Comparison of ENCODE assay signal across 10 cellular contexts in genomic region chr10:98029149-98030092, GRCh38. TPM values are rescaled to one million over a fixed set of nuclear protein-coding genes. Genes with fewer than 3 reads are reported as not detected.
A peak's percentile ranks its signal among the peaks of the same experiment; 100 is the strongest.
DNase-seq lines count a peak whose midpoint lies in the region; ATAC-seq and TF ChIP-seq lines count a peak whose summit lies in the region.
"Had no signal": no experiment of that assay in that cellular context is flagged by ENCODE, and none has a peak within 500 bp of the region (broad histone marks: within the 10 kb centered on the region; RNA-seq: fewer than 3 reads in every experiment).

No MANE protein-coding gene starts in this region.

- no peak for TF ChIP-seq CTCF in right atrium auricular region (IDR thresholded peaks at IDR 0.05)

- H3K27ac Mint-ChIP-seq in stimulated activated naive B cell treated with anti-CD40 and anti-IgM and Interleukin-4, amounts not matched to agents 10 μg/mL and 1 μg/mL and 100 μg/mL, for 72 hours: no peak overlapping the region

- H3K27me3 ChIP-seq in right atrium auricular region (peaks cover 0 to 3% of the 10 kb centered on the region in 2 donors), rectal smooth muscle tissue (ENCODE audit: control insufficient read depth, insufficient read depth, low read length) (peaks cover 27% of the 10 kb centered on the region)

- peaks cover 2 to 12% of the 10 kb centered on the region in 2 donors for H3K4me1 Mint-ChIP-seq in stimulated activated naive B cell treated with anti-CD40 and anti-IgM and Interleukin-4, amounts not matched to agents 10 μg/mL and 1 μg/mL and 100 μg/mL, for 72 hours

- H3K9me3 Mint-ChIP-seq in stimulated activated naive B cell treated with anti-CD40 and anti-IgM and Interleukin-4, amounts not matched to agents 10 μg/mL and 1 μg/mL and 100 μg/mL, for 72 hours: no peaks in the 10 kb centered on the region

- peaks cover 71 to 72% of the 10 kb centered on the region in 2 donors for H3K27me3 Mint-ChIP-seq in stimulated activated naive B cell treated with anti-CD40 and anti-IgM and Interleukin-4, amounts not matched to agents 10 μg/mL and 1 μg/mL and 100 μg/mL, for 72 hours

- ATAC-seq in HG02840 (IDR thresholded peaks at IDR 0.05; ENCODE audit: low FRiP score, unreplicated experiment) (no peak), GM21423 (IDR thresholded peaks at IDR 0.05; ENCODE audit: unreplicated experiment) (no peak), GM18909 (IDR thresholded peaks at IDR 0.05; ENCODE audit: poor library complexity, unreplicated experiment) (no peak)
- no peak for ATAC-seq in stimulated activated naive B cell treated with anti-CD40 and anti-IgM and Interleukin-4, amounts not matched to agents 10 μg/mL and 1 μg/mL and 100 μg/mL, for 72 hours (replicated peaks)

- no peaks in the 10 kb centered on the region for H3K36me3 Mint-ChIP-seq in stimulated activated naive B cell treated with anti-CD40 and anti-IgM and Interleukin-4, amounts not matched to agents 10 μg/mL and 1 μg/mL and 100 μg/mL, for 72 hours

- no peak overlapping the region for H3K4me3 Mint-ChIP-seq in stimulated activated naive B cell treated with anti-CD40 and anti-IgM and Interleukin-4, amounts not matched to agents 10 μg/mL and 1 μg/mL and 100 μg/mL, for 72 hours

- H3K27ac ChIP-seq in right atrium auricular region (peak overlapping the region in 1 of 2 donors; percentile 60), rectal smooth muscle tissue (ENCODE audit: low read depth, low read length) (no peak overlapping the region)
- H3K27ac ChIP-seq: KMS-11 had no signal

- H3K9me3 ChIP-seq in right atrium auricular region: no peaks in the 10 kb centered on the region

- H3K36me3 ChIP-seq in right atrium auricular region: no peaks in the 10 kb centered on the region
- H3K36me3 ChIP-seq in rectal smooth muscle tissue (ENCODE audit: control insufficient read depth, insufficient read depth, low read length): no peaks in the 10 kb centered on the region

- DNase-seq in DMS53 treated with DMSO at 0.1 percent for 48 hours (lab: John Stamatoyannopoulos, UW; ENCODE audit: unreplicated experiment) (peak; percentile 25), SW480 (ENCODE audit: low spot score) (peak; percentile 10), right atrium auricular region (ENCODE audit: low spot score) (no peak)
- DNase-seq in stimulated activated naive B cell treated with anti-CD40 and anti-IgM and Interleukin-4, amounts not matched to agents 10 μg/mL and 1 μg/mL and 100 μg/mL, for 72 hours: no peak
- DNase-seq: T-helper 2 cell had no signal

- H3K9ac ChIP-seq in rectal smooth muscle tissue (ENCODE audit: low read length): no peak overlapping the region
- H3K9ac ChIP-seq: KMS-11 had no signal

- H3K4me1 ChIP-seq in right atrium auricular region: peaks cover 0 to 22% of the 10 kb centered on the region in 2 donors
- H3K4me1 ChIP-seq in rectal smooth muscle tissue (ENCODE audit: control insufficient read depth, insufficient read depth, low read length): peaks cover 3% of the 10 kb centered on the region

- H3K4me3 ChIP-seq in right atrium auricular region (peak overlapping the region; percentile 48 to 59), rectal smooth muscle tissue (ENCODE audit: low read length) (peak overlapping the region; percentile 25)

RNA-seq across cellular contexts. Expression of gene CRTAC1, which starts 1.0 kb away (rescaled TPM):
- 1 to 10 TPM; 3.5 to 5.6 TPM for total RNA-seq in right atrium auricular region

Comparison
In these comparisons a context has a peak if more than half of its experiments do, and no peak if none do; other contexts are left out.
1. DNase-seq: peak in DMS53 treated with DMSO at 0.1 percent for 48 hours (single experiment) and SW480 (single experiment); none in right atrium auricular region (single experiment) and stimulated activated naive B cell treated with anti-CD40 and anti-IgM and Interleukin-4, amounts not matched to agents 10 μg/mL and 1 μg/mL and 100 μg/mL, for 72 hours (single experiment).